9 cellular contexts compared by ENCODE assay signal in the genomic region with DNA sequence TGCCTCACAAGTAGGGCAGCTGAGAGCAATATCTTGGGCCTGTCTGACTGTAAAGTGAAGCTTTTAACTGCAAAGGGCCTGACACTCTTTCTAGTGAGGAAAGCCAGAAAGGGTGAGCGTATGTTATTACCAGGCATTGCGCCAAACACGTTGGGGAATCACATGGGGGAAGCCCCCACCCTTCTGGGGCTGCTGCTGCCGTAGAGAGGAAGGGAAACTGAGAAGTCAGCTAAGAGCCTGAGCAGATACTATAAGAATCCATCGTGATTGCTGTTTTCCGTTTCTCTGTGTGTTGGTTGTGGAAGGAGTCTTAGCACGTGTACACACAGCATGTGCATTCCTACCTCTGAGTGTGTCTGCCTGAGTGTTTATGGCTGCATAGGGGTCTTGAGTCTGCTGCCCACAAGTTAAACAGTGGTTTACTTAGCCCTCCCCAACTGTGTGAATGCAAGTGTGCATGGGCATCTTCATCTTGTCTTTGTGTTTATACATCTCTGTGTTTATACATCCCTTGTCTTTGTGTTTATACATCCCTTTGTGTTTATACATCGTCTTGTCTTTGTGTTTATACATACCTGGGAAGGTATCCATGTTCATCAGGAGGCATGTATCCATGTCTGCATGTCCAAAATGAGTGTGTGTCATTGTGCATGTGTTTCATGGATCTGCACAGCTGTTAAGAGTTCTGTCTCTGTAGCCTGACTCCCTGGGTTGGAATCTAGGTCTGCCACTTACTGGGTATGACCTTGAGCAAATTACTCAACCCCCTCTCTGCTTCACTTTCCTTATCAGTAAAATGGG. TPM values are rescaled to one million over a fixed set of nuclear protein-coding genes. Genes with fewer than 3 reads are reported as not detected.
DNase-seq lines count a peak whose midpoint lies in the region; ATAC-seq, FAIRE-seq and TF ChIP-seq lines count a peak whose summit lies in the region.
"Had no signal": no experiment of that assay in that cellular context is flagged by ENCODE, and none has a peak within 500 bp of the region (broad histone marks: within the 10 kb centered on the region; RNA-seq: fewer than 3 reads in every experiment).

No MANE protein-coding gene starts in this region.

- H4K20me1 ChIP-seq in neural progenitor cell (ENCODE audit: low read depth) = no peaks in the 10 kb centered on the region

- no peaks in the 10 kb centered on the region for H3K79me2 ChIP-seq in neural progenitor cell (ENCODE audit: low read depth)

- peak; percentile 52 for DNase-seq in NAMALWA (ENCODE audit: low spot score)
- peak; percentile 21 for DNase-seq in stimulated activated CD4-positive, alpha-beta T cell treated with anti-CD3 and anti-CD28 coated beads, Interleukin-12 subunit alpha, Interleukin-12 subunit beta, amount 100 ng/mL, for 4 hours
- DNase-seq in NCI-H2081 (lab: John Stamatoyannopoulos, UW) = no peak
- DNase-seq in neural progenitor cell (ENCODE audit: low spot score) = no peak

- no peak for TF ChIP-seq CTCF in neural progenitor cell (IDR thresholded peaks at IDR 0.05)

- H3K4me3 Mint-ChIP-seq in neural progenitor cell = no peak overlapping the region
- H3K4me3 Mint-ChIP-seq: immature natural killer cell had no signal

- no peak overlapping the region for H3K27ac Mint-ChIP-seq in neural progenitor cell
- H3K27ac Mint-ChIP-seq: immature natural killer cell had no signal

- no peaks in the 10 kb centered on the region for H3K36me3 ChIP-seq in neural progenitor cell

- H3K27ac ChIP-seq in neural progenitor cell = no peak overlapping the region

- no peak overlapping the region for H3K4me3 ChIP-seq in neural progenitor cell

- peak; percentile 74 for ATAC-seq in GM18520 (IDR thresholded peaks at IDR 0.05; ENCODE audit: unreplicated experiment)
- ATAC-seq in HG02571 (IDR thresholded peaks at IDR 0.05; ENCODE audit: unreplicated experiment) = peak; percentile 97
- no peak for ATAC-seq in HG03097 (IDR thresholded peaks at IDR 0.05; ENCODE audit: low FRiP score, unreplicated experiment)

- peaks cover 5% of the 10 kb centered on the region for H3K27me3 Mint-ChIP-seq in neural progenitor cell (ENCODE audit: insufficient read depth, low read depth)

- peaks cover 4% of the 10 kb centered on the region for H3K9me3 Mint-ChIP-seq in neural progenitor cell
- H3K9me3 Mint-ChIP-seq: immature natural killer cell had no signal

- H3K27me3 ChIP-seq in neural progenitor cell = no peaks in the 10 kb centered on the region

- H3K9me3 ChIP-seq in neural progenitor cell (ENCODE audit: low read depth) = no peaks in the 10 kb centered on the region

- no peaks in the 10 kb centered on the region for H3K36me3 Mint-ChIP-seq in neural progenitor cell

- peak; percentile 26 for FAIRE-seq in endometrium (lab: Jason Lieb, UNC)

- peaks cover 3% of the 10 kb centered on the region for H3K4me1 ChIP-seq in neural progenitor cell

- no peak overlapping the region for H3K9ac ChIP-seq in neural progenitor cell

- peaks cover 6% of the 10 kb centered on the region for H3K4me1 Mint-ChIP-seq in neural progenitor cell
- H3K4me1 Mint-ChIP-seq: immature natural killer cell had no signal

- H3F3A ChIP-seq in neural progenitor cell (ENCODE audit: low read depth) = peaks cover 10% of the 10 kb centered on the region

- H2AFZ ChIP-seq in neural progenitor cell (replicated peaks) = no peak overlapping the region

- no peak overlapping the region for H3K4me2 ChIP-seq in neural progenitor cell

RNA-seq across cellular contexts. Expression of a gene that starts 50.3 kb away (rescaled TPM):
- total RNA-seq in neural progenitor cell (ENCODE audit: low replicate concordance) = 5.1 and 7.8 TPM in 2 replicates

Comparison
In these comparisons a context has a peak if more than half of its experiments do, and no peak if none do; other contexts are left out.
1. DNase-seq: peak in NAMALWA (single experiment) and stimulated activated CD4-positive, alpha-beta T cell treated with anti-CD3 and anti-CD28 coated beads, Interleukin-12 subunit alpha, Interleukin-12 subunit beta, amount 100 ng/mL, for 4 hours (single experiment); none in NCI-H2081 (0 of 2) and neural progenitor cell (single experiment).